In genomic region chr13:61148691-61149332, GRCh38 we compare ENCODE assay signal across 20 cellular contexts.
"Had no signal": no experiment of that assay in that cellular context is flagged by ENCODE, and none has a peak within 500 bp of the region (broad histone marks: within the 10 kb centered on the region; RNA-seq: fewer than 3 reads in every experiment).

No MANE protein-coding gene starts in this region.

- H3K27me3 Mint-ChIP-seq: activated CD4-positive, alpha-beta T cell treated with anti-CD3 and anti-CD28 coated beads, Interleukin-2, amount 10 ng/mL, durations not matched to agents 7 days and 5 days; activated naive CD4-positive, alpha-beta T cell treated with anti-CD3 and anti-CD28 coated beads, Interleukin-2, amount 50 U/mL, for 24 hours; naive B cell; stimulated activated memory B cell treated with anti-CD40 and anti-IgM and Interleukin-4, amounts not matched to agents 10 μg/mL and 1 μg/mL and 100 μg/mL, for 72 hours had no signal

- H3K36me3 Mint-ChIP-seq: activated naive CD4-positive, alpha-beta T cell treated with anti-CD3 and anti-CD28 coated beads, Interleukin-2, amount 50 U/mL, for 24 hours; naive B cell; stimulated activated memory B cell treated with anti-CD40 and anti-IgM and Interleukin-4, amounts not matched to agents 10 μg/mL and 1 μg/mL and 100 μg/mL, for 72 hours had no signal

- H3K27me3 ChIP-seq: hepatocyte, pancreas, spleen, testis, upper lobe of left lung had no signal

- H3K27ac Mint-ChIP-seq: activated CD4-positive, alpha-beta T cell treated with anti-CD3 and anti-CD28 coated beads, Interleukin-2, amount 10 ng/mL, durations not matched to agents 7 days and 5 days; activated naive CD4-positive, alpha-beta T cell treated with anti-CD3 and anti-CD28 coated beads, Interleukin-2, amount 50 U/mL, for 24 hours; naive B cell; stimulated activated memory B cell treated with anti-CD40 and anti-IgM and Interleukin-4, amounts not matched to agents 10 μg/mL and 1 μg/mL and 100 μg/mL, for 72 hours; T-helper 2 cell treated with Interferon-gamma antibody and Interleukin-4, amounts not matched to agents 5 μg/mL and 100 μg/mL, for 36 hours had no signal

- DNase-seq: activated CD4-positive, alpha-beta T cell treated with anti-CD3 and anti-CD28 coated beads, Interleukin-2, amount 10 ng/mL, durations not matched to agents 7 days and 5 days; activated CD8-positive, alpha-beta memory T cell treated with anti-CD3 and anti-CD28 coated beads for 24 hours; activated CD8-positive, alpha-beta memory T cell treated with anti-CD3 and anti-CD28 coated beads, Interleukin-2, amount 50 U/mL, for 48 hours; activated gamma-delta T cell; dermis blood vessel endothelial cell; effector memory CD4-positive, alpha-beta T cell; foreskin fibroblast; left cardiac atrium; naive B cell; pancreas; spleen; stimulated activated CD4-positive, alpha-beta T cell treated with anti-CD3 and anti-CD28 coated beads, Interleukin-4, amount 100 ng/mL, for 4 hours; testis; upper lobe of left lung had no signal

- H3K4me3 Mint-ChIP-seq: activated CD4-positive, alpha-beta T cell treated with anti-CD3 and anti-CD28 coated beads, Interleukin-2, amount 10 ng/mL, durations not matched to agents 7 days and 5 days; activated naive CD4-positive, alpha-beta T cell treated with anti-CD3 and anti-CD28 coated beads, Interleukin-2, amount 50 U/mL, for 24 hours; naive B cell; stimulated activated memory B cell treated with anti-CD40 and anti-IgM and Interleukin-4, amounts not matched to agents 10 μg/mL and 1 μg/mL and 100 μg/mL, for 72 hours; T-helper 2 cell treated with Interferon-gamma antibody and Interleukin-4, amounts not matched to agents 5 μg/mL and 100 μg/mL, for 36 hours had no signal

- ATAC-seq: pancreas; sciatic nerve; stimulated activated memory B cell treated with anti-CD40 and anti-IgM and Interleukin-4, amounts not matched to agents 10 μg/mL and 1 μg/mL and 100 μg/mL, for 72 hours had no signal

- H3K27ac ChIP-seq: hepatocyte, pancreas, spleen, testis, upper lobe of left lung had no signal

- H3K9me3 ChIP-seq: pancreas, testis had no signal

- H3K4me1 ChIP-seq: pancreas, spleen, testis, upper lobe of left lung had no signal

- H3K4me1 Mint-ChIP-seq: activated CD4-positive, alpha-beta T cell treated with anti-CD3 and anti-CD28 coated beads, Interleukin-2, amount 10 ng/mL, durations not matched to agents 7 days and 5 days; activated naive CD4-positive, alpha-beta T cell treated with anti-CD3 and anti-CD28 coated beads, Interleukin-2, amount 50 U/mL, for 24 hours; naive B cell; stimulated activated memory B cell treated with anti-CD40 and anti-IgM and Interleukin-4, amounts not matched to agents 10 μg/mL and 1 μg/mL and 100 μg/mL, for 72 hours had no signal

- H3K4me3 ChIP-seq: hepatocyte, lung, pancreas, spleen, testis, upper lobe of left lung had no signal

- H3K36me3 ChIP-seq: pancreas, spleen, upper lobe of left lung had no signal
